Comparison of ENCODE assay signal across 24 cellular contexts in the genomic region with DNA sequence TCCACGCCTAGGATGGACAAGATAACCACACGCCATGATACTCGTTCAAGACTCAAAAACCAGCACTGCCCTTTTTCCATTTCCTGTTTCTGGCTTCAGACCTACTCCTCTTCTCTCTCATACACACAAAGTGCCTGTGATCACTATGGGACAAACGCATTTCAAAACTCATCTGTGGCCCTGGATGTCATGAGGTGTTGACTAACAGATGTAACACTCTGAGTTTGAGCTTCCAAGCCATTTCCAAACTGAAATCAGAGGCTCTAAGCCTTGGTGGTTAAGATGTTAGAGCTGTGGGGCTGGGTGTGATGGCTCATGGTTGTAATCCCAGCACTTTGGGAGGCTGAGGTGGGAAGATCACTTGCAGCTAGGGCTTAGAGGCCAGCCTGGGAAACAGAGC. TPM values are rescaled to one million over a fixed set of nuclear protein-coding genes. Genes with fewer than 3 reads are reported as not detected.
DNase-seq lines count a peak whose midpoint lies in the region; TF ChIP-seq lines count a peak whose summit lies in the region.
"Had no signal": no experiment of that assay in that cellular context is flagged by ENCODE, and none has a peak within 500 bp of the region (broad histone marks: within the 10 kb centered on the region; RNA-seq: fewer than 3 reads in every experiment).

No MANE protein-coding gene starts in this region.

- CTCF ChIA-PET in PC-9 (lab: Charles Lee), result interaction anchor here (0.7 to 1.7 kb wide), 3 partner anchors 57 to 128 kb away, joined by 5 to 7 read pairs (median 5); no protein-coding TSS in a partner anchor

- no peaks in the 10 kb centered on the region for H4K20me1 ChIP-seq in PC-9 (ENCODE audit: insufficient read depth)

- no peaks in the 10 kb centered on the region for H3K27me3 Mint-ChIP-seq in T-helper 2 cell treated with Interferon-gamma antibody and Interleukin-4, amounts not matched to agents 5 μg/mL and 100 μg/mL, for 36 hours (ENCODE audit: low read depth)
- H3K27me3 Mint-ChIP-seq in endothelial cell (ENCODE audit: unreplicated experiment) (no peaks in the 10 kb centered on the region), progenitor cell of endocrine pancreas (no peaks in the 10 kb centered on the region), glutamatergic neuron (ENCODE audit: unreplicated experiment) (no peaks in the 10 kb centered on the region)
- H3K27me3 Mint-ChIP-seq: activated CD8-positive, alpha-beta T cell treated with anti-CD3 and anti-CD28 coated beads for 36 hours; CD4-positive, CD25-positive, alpha-beta regulatory T cell had no signal

- H3K4me3 ChIP-seq in PC-9, result no peak overlapping the region
- H3K4me3 ChIP-seq in testis, result no peak overlapping the region
- H3K4me3 ChIP-seq: skin epidermis had no signal

- H3K36me3 Mint-ChIP-seq in T-helper 2 cell treated with Interferon-gamma antibody and Interleukin-4, amounts not matched to agents 5 μg/mL and 100 μg/mL, for 36 hours (ENCODE audit: low read depth), result peaks cover 71% of the 10 kb centered on the region
- peaks cover 70% of the 10 kb centered on the region for H3K36me3 Mint-ChIP-seq in endothelial cell (ENCODE audit: low read depth, unreplicated experiment)
- H3K36me3 Mint-ChIP-seq in progenitor cell of endocrine pancreas (ENCODE audit: insufficient read depth), result peaks cover 48% of the 10 kb centered on the region
- no peaks in the 10 kb centered on the region for H3K36me3 Mint-ChIP-seq in glutamatergic neuron (ENCODE audit: unreplicated experiment)
- H3K36me3 Mint-ChIP-seq: memory B cell; stimulated activated memory B cell treated with anti-CD40 and anti-IgM and Interleukin-4, amounts not matched to agents 10 μg/mL and 1 μg/mL and 100 μg/mL, for 72 hours had no signal

- H3K4me1 Mint-ChIP-seq in T-helper 2 cell treated with Interferon-gamma antibody and Interleukin-4, amounts not matched to agents 5 μg/mL and 100 μg/mL, for 36 hours (ENCODE audit: low read depth), result peaks cover 21% of the 10 kb centered on the region
- H3K4me1 Mint-ChIP-seq in endothelial cell (ENCODE audit: unreplicated experiment) (peaks cover 34% of the 10 kb centered on the region), progenitor cell of endocrine pancreas (ENCODE audit: low read depth) (peaks cover 3% of the 10 kb centered on the region), glutamatergic neuron (ENCODE audit: low read depth, unreplicated experiment) (peaks cover 7% of the 10 kb centered on the region)
- H3K4me1 Mint-ChIP-seq: memory B cell; stimulated activated memory B cell treated with anti-CD40 and anti-IgM and Interleukin-4, amounts not matched to agents 10 μg/mL and 1 μg/mL and 100 μg/mL, for 72 hours had no signal

- BruUV-seq in PC-9 (replicated peaks; lab: Mats Ljungman, UMichigan), result no TSS peak

- peaks cover 43% of the 10 kb centered on the region for H3F3A ChIP-seq in PC-9 (ENCODE audit: insufficient read depth, low read depth)

- TF ChIP-seq POLR2A in testis (IDR thresholded peaks at IDR 0.05), result no peak

- no peaks in the 10 kb centered on the region for H3K9me3 Mint-ChIP-seq in T-helper 2 cell treated with Interferon-gamma antibody and Interleukin-4, amounts not matched to agents 5 μg/mL and 100 μg/mL, for 36 hours
- no peaks in the 10 kb centered on the region for H3K9me3 Mint-ChIP-seq in endothelial cell (ENCODE audit: unreplicated experiment)
- H3K9me3 Mint-ChIP-seq in progenitor cell of endocrine pancreas (ENCODE audit: low read depth), result no peaks in the 10 kb centered on the region
- peaks cover 3% of the 10 kb centered on the region for H3K9me3 Mint-ChIP-seq in glutamatergic neuron (ENCODE audit: unreplicated experiment)
- H3K9me3 Mint-ChIP-seq: activated CD8-positive, alpha-beta T cell treated with anti-CD3 and anti-CD28 coated beads for 36 hours; CD4-positive, CD25-positive, alpha-beta regulatory T cell; memory B cell; stimulated activated memory B cell treated with anti-CD40 and anti-IgM and Interleukin-4, amounts not matched to agents 10 μg/mL and 1 μg/mL and 100 μg/mL, for 72 hours had no signal

- TF ChIP-seq CTCF in PC-9 (conservative IDR thresholded peaks at IDR 0.05) (no peak), endothelial cell (IDR thresholded peaks at IDR 0.05; ENCODE audit: unreplicated experiment) (no peak), progenitor cell of endocrine pancreas (IDR thresholded peaks at IDR 0.05; ENCODE audit: unreplicated experiment) (no peak), testis (IDR thresholded peaks at IDR 0.05) (no peak), glutamatergic neuron (IDR thresholded peaks at IDR 0.05; ENCODE audit: partially characterized antibody, unreplicated experiment) (no peak)

- H3K9me3 ChIP-seq in PC-9 (ENCODE audit: insufficient read depth, low read depth), result no peaks in the 10 kb centered on the region
- no peaks in the 10 kb centered on the region for H3K9me3 ChIP-seq in testis

- H3K27me3 ChIP-seq in PC-9 (ENCODE audit: insufficient read depth, low read depth) (no peaks in the 10 kb centered on the region), testis (no peaks in the 10 kb centered on the region)

- DNase-seq in T-helper 2 cell treated with Interferon-gamma antibody and Interleukin-4, amounts not matched to agents 5 μg/mL and 100 μg/mL, for 36 hours (ENCODE audit: low spot score), result no peak
- DNase-seq in T-helper 2 cell (no peak), PC-9 (no peak), endothelial cell (ENCODE audit: low spot score) (no peak), progenitor cell of endocrine pancreas (ENCODE audit: low spot score, unreplicated experiment) (no peak), testis (no peak), glutamatergic neuron (no peak)
- no peak for DNase-seq in stimulated activated CD4-positive, alpha-beta T cell treated with anti-CD3 and anti-CD28 coated beads, Interleukin-12 subunit alpha, Interleukin-12 subunit beta, amount 100 ng/mL, for 4 hours
- DNase-seq: 8988T; activated CD8-positive, alpha-beta T cell treated with anti-CD3 and anti-CD28 coated beads for 36 hours; activated naive CD4-positive, alpha-beta T cell treated with Interleukin-2 at 50 U/mL for 16 hours; CD4-positive, CD25-positive, alpha-beta regulatory T cell; cortex of kidney; HCEC 1CT; head of caudate nucleus; NCI-H1105; NCI-H1930; NCI-H69; stimulated activated CD4-positive, alpha-beta T cell treated with anti-CD3 and anti-CD28 coated beads, Interleukin-2, amount 100 ng/mL, for 48 hours had no signal

- H3K27ac ChIP-seq in PC-9 (peak overlapping the region; percentile 97), testis (no peak overlapping the region)

- WGBS in testis, 2 donors, result 90 to 94% methylated on average over 4 of the region's 4 CpGs

- no peak overlapping the region for H3K4me3 Mint-ChIP-seq in T-helper 2 cell treated with Interferon-gamma antibody and Interleukin-4, amounts not matched to agents 5 μg/mL and 100 μg/mL, for 36 hours
- peak overlapping the region; percentile 53 for H3K4me3 Mint-ChIP-seq in endothelial cell (ENCODE audit: unreplicated experiment)
- H3K4me3 Mint-ChIP-seq in progenitor cell of endocrine pancreas (ENCODE audit: low read depth), result no peak overlapping the region
- H3K4me3 Mint-ChIP-seq in glutamatergic neuron (ENCODE audit: unreplicated experiment), result no peak overlapping the region
- H3K4me3 Mint-ChIP-seq: activated CD8-positive, alpha-beta T cell treated with anti-CD3 and anti-CD28 coated beads for 36 hours; memory B cell; stimulated activated memory B cell treated with anti-CD40 and anti-IgM and Interleukin-4, amounts not matched to agents 10 μg/mL and 1 μg/mL and 100 μg/mL, for 72 hours had no signal

- H2AFZ ChIP-seq in PC-9, result no peak overlapping the region

- H3K27ac Mint-ChIP-seq in T-helper 2 cell treated with Interferon-gamma antibody and Interleukin-4, amounts not matched to agents 5 μg/mL and 100 μg/mL, for 36 hours, result peak overlapping the region; percentile 42
- H3K27ac Mint-ChIP-seq in endothelial cell (ENCODE audit: unreplicated experiment) (peak overlapping the region; percentile 2), progenitor cell of endocrine pancreas (peak overlapping the region; percentile 60), glutamatergic neuron (ENCODE audit: unreplicated experiment) (no peak overlapping the region)
- H3K27ac Mint-ChIP-seq: activated CD8-positive, alpha-beta T cell treated with anti-CD3 and anti-CD28 coated beads for 36 hours; memory B cell; stimulated activated memory B cell treated with anti-CD40 and anti-IgM and Interleukin-4, amounts not matched to agents 10 μg/mL and 1 μg/mL and 100 μg/mL, for 72 hours had no signal

- peaks cover 12% of the 10 kb centered on the region; the same call in 1 of the 2 replicates for H3K79me2 ChIP-seq in PC-9 (ENCODE audit: low read depth)

- H3K4me1 ChIP-seq in PC-9 (replicated peaks; ENCODE audit: insufficient read depth), result peaks cover 57% of the 10 kb centered on the region
- H3K4me1 ChIP-seq in testis, result no peaks in the 10 kb centered on the region

- H3K36me3 ChIP-seq in PC-9 (ENCODE audit: low read depth), result peaks cover 30% of the 10 kb centered on the region
- no peaks in the 10 kb centered on the region for H3K36me3 ChIP-seq in testis (ENCODE audit: low read depth, missing control alignments)

- intact Hi-C loops in PC-9 (cut with micrococcal nuclease; ENCODE audit: unreplicated experiment), result loop anchor here (2.0 to 5.0 kb wide), 3 partner anchors 65 to 129 kb away; no protein-coding TSS in a partner anchor
- intact Hi-C loops in testis (cut with DNase I; ENCODE audit: low total_unique reads), result no loop called here

- H3K9me2 ChIP-seq in PC-9 (ENCODE audit: insufficient read depth), result no peaks in the 10 kb centered on the region

- H3K4me2 ChIP-seq in PC-9, result peak overlapping the region; percentile 62

- POLR2A ChIA-PET in PC-9 (lab: Charles Lee; ENCODE audit: unreplicated experiment), result interaction anchor here (0.7 kb wide), 1 partner anchor 127 kb away, joined by 5 read pairs; no protein-coding TSS in a partner anchor

RNA-seq across cellular contexts. Expression of a gene that starts 55.7 kb away (rescaled TPM):
- not detected in 2 replicates for total RNA-seq in PC-9 (2021)
- not detected for total RNA-seq in endothelial cell (ENCODE audit: unreplicated experiment)
- not detected in 2 replicates for total RNA-seq in progenitor cell of endocrine pancreas
- not detected for total RNA-seq in testis
- 0.55 TPM for polyA plus RNA-seq in testis (ENCODE audit: insufficient read depth, low read depth, low replicate concordance)
- not detected for total RNA-seq in glutamatergic neuron (ENCODE audit: unreplicated experiment)
- total RNA-seq: activated CD8-positive, alpha-beta T cell treated with anti-CD3 and anti-CD28 coated beads for 36 hours; CD4-positive, CD25-positive, alpha-beta regulatory T cell; RPMI7951; T-helper 1 cell treated with Interleukin-12 subunit alpha and Interleukin-12 subunit beta and Interleukin-4 antibody, amounts not matched to agents 30 ng/mL and 1 ng/mL, for 36 hours had no signal
